Comparison of ENCODE assay signal across 31 cellular contexts in genomic region chr2:122239440-122239839, GRCh38.
"Had no signal": no experiment of that assay in that cellular context is flagged by ENCODE, and none has a peak within 500 bp of the region (broad histone marks: within the 10 kb centered on the region; RNA-seq: fewer than 3 reads in every experiment).

No MANE protein-coding gene starts in this region.

- H3K9me3 ChIP-seq: esophagus muscularis mucosa, heart left ventricle, left ventricle myocardium inferior, sigmoid colon, thyroid gland, upper lobe of right lung had no signal

- H3K27ac ChIP-seq: brain microvascular endothelial cell, esophagus muscularis mucosa, foreskin keratinocyte, heart left ventricle, left ventricle myocardium inferior, sigmoid colon, thyroid gland, upper lobe of right lung had no signal

- H3K4me1 Mint-ChIP-seq: activated B cell treated with CpG ODN at 0.5 μM for 24 hours; activated naive CD4-positive, alpha-beta T cell treated with anti-CD3 and anti-CD28 coated beads, Interleukin-2, amount 10 ng/mL, durations not matched to agents 7 days and 5 days; stimulated activated memory B cell treated with anti-CD40 and anti-IgM and Interleukin-4, amounts not matched to agents 10 μg/mL and 1 μg/mL and 100 μg/mL, for 72 hours; stimulated activated naive CD8-positive, alpha-beta T cell treated with anti-CD3 and anti-CD28 coated beads, Interleukin-15, amount 100 ng/mL, for 72 hours had no signal

- H3K36me3 Mint-ChIP-seq: activated naive CD4-positive, alpha-beta T cell treated with anti-CD3 and anti-CD28 coated beads, Interleukin-2, amount 10 ng/mL, durations not matched to agents 7 days and 5 days; stimulated activated memory B cell treated with anti-CD40 and anti-IgM and Interleukin-4, amounts not matched to agents 10 μg/mL and 1 μg/mL and 100 μg/mL, for 72 hours had no signal

- H3K4me1 ChIP-seq: esophagus muscularis mucosa, foreskin keratinocyte, heart left ventricle, left ventricle myocardium inferior, sigmoid colon, thyroid gland, upper lobe of right lung had no signal

- H3K27me3 ChIP-seq: brain microvascular endothelial cell, esophagus muscularis mucosa, foreskin keratinocyte, sigmoid colon, thyroid gland, upper lobe of right lung had no signal

- H3K36me3 ChIP-seq: brain microvascular endothelial cell, esophagus muscularis mucosa, heart left ventricle, left ventricle myocardium inferior, sigmoid colon, thyroid gland, upper lobe of right lung had no signal

- DNase-seq: activated B cell treated with CpG ODN at 0.5 μM for 24 hours; activated CD4-positive, alpha-beta T cell treated with anti-CD3 and anti-CD28 coated beads for 4 hours; activated CD4-positive, alpha-beta T cell treated with anti-CD3 and anti-CD28 coated beads, Interleukin-2, amount 50 U/mL, for 4 hours; activated effector memory CD4-positive, alpha-beta T cell treated with Interleukin-2 at 50 U/mL for 16 hours; activated naive CD4-positive, alpha-beta T cell treated with anti-CD3 and anti-CD28 coated beads, Interleukin-2, amount 10 ng/mL, durations not matched to agents 7 days and 5 days; activated T-cell treated with anti-CD3 and anti-CD28 coated beads for 4 hours; amniotic stem cell; brain microvascular endothelial cell; caudate nucleus; cortex of kidney; effector memory CD8-positive, alpha-beta T cell; foreskin keratinocyte; heart left ventricle; hypothalamus; left ventricle myocardium inferior; posterior cingulate gyrus; sigmoid colon; small intestine; stimulated activated CD4-positive, alpha-beta T cell treated with anti-CD3 and anti-CD28 coated beads, Interleukin-1b, Interleukin-23, amount 100 ng/mL, for 48 hours; stimulated activated CD4-positive, alpha-beta T cell treated with anti-CD3 and anti-CD28 coated beads, Interleukin-4, amount 100 ng/mL, for 4 hours; stimulated activated CD8-positive, alpha-beta memory T cell treated with anti-CD3 and anti-CD28 coated beads, Interleukin-4, amount 100 ng/mL, for 48 hours; stimulated activated naive CD8-positive, alpha-beta T cell treated with anti-CD3 and anti-CD28 coated beads, Interleukin-15, amount 100 ng/mL, for 72 hours; SW 1271; T1000; thyroid gland; upper lobe of right lung had no signal

- H3K27ac Mint-ChIP-seq: activated B cell treated with CpG ODN at 0.5 μM for 24 hours; activated naive CD4-positive, alpha-beta T cell treated with anti-CD3 and anti-CD28 coated beads, Interleukin-2, amount 10 ng/mL, durations not matched to agents 7 days and 5 days; effector memory CD8-positive, alpha-beta T cell; stimulated activated memory B cell treated with anti-CD40 and anti-IgM and Interleukin-4, amounts not matched to agents 10 μg/mL and 1 μg/mL and 100 μg/mL, for 72 hours; stimulated activated naive CD8-positive, alpha-beta T cell treated with anti-CD3 and anti-CD28 coated beads, Interleukin-15, amount 100 ng/mL, for 72 hours; T-helper 1 cell treated with Interleukin-12 subunit alpha and Interleukin-12 subunit beta and Interleukin-4 antibody, amounts not matched to agents 30 μg/mL and 1 μg/mL, for 36 hours had no signal

- H3K9me3 Mint-ChIP-seq: activated B cell treated with CpG ODN at 0.5 μM for 24 hours; activated naive CD4-positive, alpha-beta T cell treated with anti-CD3 and anti-CD28 coated beads, Interleukin-2, amount 10 ng/mL, durations not matched to agents 7 days and 5 days; effector memory CD8-positive, alpha-beta T cell; nephron; stimulated activated memory B cell treated with anti-CD40 and anti-IgM and Interleukin-4, amounts not matched to agents 10 μg/mL and 1 μg/mL and 100 μg/mL, for 72 hours; T-helper 1 cell treated with Interleukin-12 subunit alpha and Interleukin-12 subunit beta and Interleukin-4 antibody, amounts not matched to agents 30 μg/mL and 1 μg/mL, for 36 hours had no signal

- H3K4me3 Mint-ChIP-seq: activated B cell treated with CpG ODN at 0.5 μM for 24 hours; activated naive CD4-positive, alpha-beta T cell treated with anti-CD3 and anti-CD28 coated beads, Interleukin-2, amount 10 ng/mL, durations not matched to agents 7 days and 5 days; effector memory CD8-positive, alpha-beta T cell; nephron; stimulated activated memory B cell treated with anti-CD40 and anti-IgM and Interleukin-4, amounts not matched to agents 10 μg/mL and 1 μg/mL and 100 μg/mL, for 72 hours; stimulated activated naive CD8-positive, alpha-beta T cell treated with anti-CD3 and anti-CD28 coated beads, Interleukin-15, amount 100 ng/mL, for 72 hours; T-helper 1 cell treated with Interleukin-12 subunit alpha and Interleukin-12 subunit beta and Interleukin-4 antibody, amounts not matched to agents 30 μg/mL and 1 μg/mL, for 36 hours had no signal

- ATAC-seq: effector memory CD8-positive, alpha-beta T cell; foreskin keratinocyte; heart left ventricle; stimulated activated memory B cell treated with anti-CD40 and anti-IgM and Interleukin-4, amounts not matched to agents 10 μg/mL and 1 μg/mL and 100 μg/mL, for 72 hours; stimulated activated naive CD8-positive, alpha-beta T cell treated with anti-CD3 and anti-CD28 coated beads, Interleukin-15, amount 100 ng/mL, for 72 hours; upper lobe of right lung had no signal

- H3K4me3 ChIP-seq: esophagus muscularis mucosa, heart left ventricle, left ventricle myocardium inferior, lung, sigmoid colon, thyroid gland, upper lobe of right lung had no signal

- H3K27me3 Mint-ChIP-seq: activated B cell treated with CpG ODN at 0.5 μM for 24 hours; activated naive CD4-positive, alpha-beta T cell treated with anti-CD3 and anti-CD28 coated beads, Interleukin-2, amount 10 ng/mL, durations not matched to agents 7 days and 5 days; effector memory CD8-positive, alpha-beta T cell; stimulated activated memory B cell treated with anti-CD40 and anti-IgM and Interleukin-4, amounts not matched to agents 10 μg/mL and 1 μg/mL and 100 μg/mL, for 72 hours; stimulated activated naive CD8-positive, alpha-beta T cell treated with anti-CD3 and anti-CD28 coated beads, Interleukin-15, amount 100 ng/mL, for 72 hours had no signal
